ENCODE assay signal across 4 cellular contexts in genomic region chr1:207591205-207591604, GRCh38. TPM values are rescaled to one million over a fixed set of nuclear protein-coding genes. Genes with fewer than 3 reads are reported as not detected.
"Had no signal": no experiment of that assay in that cellular context is flagged by ENCODE, and none has a peak within 500 bp of the region (broad histone marks: within the 10 kb centered on the region; RNA-seq: fewer than 3 reads in every experiment).

No MANE protein-coding gene starts in this region.

RNA-seq across cellular contexts. Expression of gene CR1L, which starts 53.7 kb away (rescaled TPM):
- total RNA-seq: HT-29, NCI-H460, Right ventricle myocardium superior, SJSA1 had no signal
